In genomic region chr4:118917582-118917981, GRCh38 we compare ENCODE assay signal across 15 cellular contexts. TPM values are rescaled to one million over a fixed set of nuclear protein-coding genes. Genes with fewer than 3 reads are reported as not detected.
DNase-seq lines count a peak whose midpoint lies in the region; ATAC-seq, FAIRE-seq and TF ChIP-seq lines count a peak whose summit lies in the region.
"Had no signal": no experiment of that assay in that cellular context is flagged by ENCODE, and none has a peak within 500 bp of the region (broad histone marks: within the 10 kb centered on the region; RNA-seq: fewer than 3 reads in every experiment).

No MANE protein-coding gene starts in this region.

- no peaks in the 10 kb centered on the region for H3K27me3 ChIP-seq in astrocyte (ENCODE audit: insufficient read depth, low read length)
- H3K27me3 ChIP-seq in keratinocyte (ENCODE audit: control insufficient read depth, extremely low read depth, insufficient read depth, low read length) = no peaks in the 10 kb centered on the region
- H3K27me3 ChIP-seq in thoracic aorta (replicated peaks; ENCODE audit: insufficient read depth) = no peaks in the 10 kb centered on the region
- no peaks in the 10 kb centered on the region for H3K27me3 ChIP-seq in neuronal stem cell (ENCODE audit: control insufficient read depth in 3 of 3, insufficient read depth in 3 of 3, low read depth in 1 of 3, low read length in 3 of 3)
- H3K27me3 ChIP-seq: BLaER1 treated with 17β-estradiol and CSF1 and Interleukin-3, amounts not matched to agents 10 nM and 100 nM; SJCRH30 had no signal

- H3K36me3 Mint-ChIP-seq in astrocyte (ENCODE audit: low read depth, unreplicated experiment) = no peaks in the 10 kb centered on the region
- H3K36me3 Mint-ChIP-seq: naive thymus-derived CD4-positive, alpha-beta T cell had no signal

- no peaks in the 10 kb centered on the region for H3K36me3 ChIP-seq in astrocyte (ENCODE audit: insufficient read depth, low read length)
- H3K36me3 ChIP-seq in keratinocyte (ENCODE audit: control insufficient read depth in 2 of 2, extremely low read depth in 1 of 2, insufficient read depth in 2 of 2, low read length in 2 of 2) = no peaks in the 10 kb centered on the region
- H3K36me3 ChIP-seq in thoracic aorta = no peaks in the 10 kb centered on the region
- no peaks in the 10 kb centered on the region for H3K36me3 ChIP-seq in neuronal stem cell (replicated peaks in 1 of 2; ENCODE audit: control insufficient read depth in 2 of 2, insufficient read depth in 2 of 2, low read length in 2 of 2)
- H3K36me3 ChIP-seq: BLaER1 treated with 17β-estradiol and CSF1 and Interleukin-3, amounts not matched to agents 10 nM and 100 nM; SJCRH30 had no signal

- H3K27ac ChIP-seq in astrocyte (ENCODE audit: low read depth, low read length) = peak overlapping the region; percentile 59
- H3K27ac ChIP-seq in keratinocyte (ENCODE audit: control insufficient read depth, insufficient read depth, low read length) = no peak overlapping the region
- H3K27ac ChIP-seq in thoracic aorta = peak overlapping the region; percentile 93 to 94
- no peak overlapping the region for H3K27ac ChIP-seq in neuronal stem cell (replicated peaks; ENCODE audit: low read length)
- H3K27ac ChIP-seq: BLaER1 treated with 17β-estradiol and CSF1 and Interleukin-3, amounts not matched to agents 10 nM and 100 nM; SJCRH30 had no signal

- H3K9ac ChIP-seq in astrocyte (ENCODE audit: low read length) (no peak overlapping the region), keratinocyte (ENCODE audit: control insufficient read depth, extremely low read depth, insufficient read depth, low read length) (no peak overlapping the region), neuronal stem cell (ENCODE audit: low read depth, low read length, poor library complexity) (no peak overlapping the region)
- H3K9ac ChIP-seq: BLaER1 treated with 17β-estradiol and CSF1 and Interleukin-3, amounts not matched to agents 10 nM and 100 nM had no signal

- H3K18ac ChIP-seq in neuronal stem cell (ENCODE audit: low read length) = no peak overlapping the region

- peak; percentile 36 for DNase-seq in HCEC 1CT
- no peak for DNase-seq in astrocyte (ENCODE audit: low read depth)
- DNase-seq in keratinocyte (ENCODE audit: low read depth, low spot score) = no peak
- no peak for DNase-seq in thoracic aorta (ENCODE audit: low spot score)
- DNase-seq in H4 (ENCODE audit: low spot score) = no peak
- DNase-seq in neuronal stem cell (ENCODE audit: low spot score) = no peak
- DNase-seq: activated CD4-positive, alpha-beta T cell treated with anti-CD3 and anti-CD28 coated beads for 4 hours; activated naive CD4-positive, alpha-beta T cell; naive thymus-derived CD4-positive, alpha-beta T cell; NCI-H2029 treated with DMSO at 0.1 percent for 48 hours; NCI-H510A; SJCRH30; substantia nigra had no signal

- H2AFZ ChIP-seq in astrocyte (ENCODE audit: low read depth, low read length) = no peak overlapping the region
- H2AFZ ChIP-seq in keratinocyte (ENCODE audit: control insufficient read depth, low read length) = no peak overlapping the region
- no peak overlapping the region for H2AFZ ChIP-seq in neuronal stem cell (ENCODE audit: low read length)

- H4K20me1 ChIP-seq in astrocyte (ENCODE audit: insufficient read depth, low read length) = no peaks in the 10 kb centered on the region
- H4K20me1 ChIP-seq in keratinocyte (ENCODE audit: control insufficient read depth, extremely low read depth, insufficient read depth, low read length) = no peaks in the 10 kb centered on the region
- H4K20me1 ChIP-seq: BLaER1 treated with 17β-estradiol and CSF1 and Interleukin-3, amounts not matched to agents 10 nM and 100 nM had no signal

- H4K91ac ChIP-seq in neuronal stem cell (ENCODE audit: low read depth, low read length, poor library complexity) = no peak overlapping the region

- no CpG with 5 or more reads among the region's 2 CpGs for WGBS in neuronal stem cell (ENCODE audit: extremely low coverage in 2 of 2, insufficient read length in 2 of 2, insufficient replicate concordance in 1 of 2), 2 donors

- no peak overlapping the region for H3K4ac ChIP-seq in neuronal stem cell (ENCODE audit: low read length)

- H3K4me2 ChIP-seq in astrocyte (ENCODE audit: low read length) (peak overlapping the region; percentile 71), keratinocyte (ENCODE audit: control insufficient read depth, extremely low read depth, insufficient read depth, low read depth, low read length) (peak overlapping the region; percentile 15), neuronal stem cell (ENCODE audit: insufficient read depth, low read length, poor library complexity, severe bottlenecking) (no peak overlapping the region)
- H3K4me2 ChIP-seq: BLaER1 treated with 17β-estradiol and CSF1 and Interleukin-3, amounts not matched to agents 10 nM and 100 nM had no signal

- FAIRE-seq in astrocyte (lab: Jason Lieb, UNC) = no peak
- FAIRE-seq in keratinocyte (lab: Jason Lieb, UNC) = no peak

- no peak overlapping the region for H2BK120ac ChIP-seq in neuronal stem cell (ENCODE audit: low read depth, low read length)

- dilution Hi-C loops in keratinocyte (cut with MboI; ENCODE audit: extremely low pct_ligation_motif_present, low sequenced_read_pairs) = no loop called here

- TF ChIP-seq CTCF in astrocyte (IDR thresholded peaks at IDR 0.05; ENCODE audit: insufficient read depth, low read depth, low read length) = no peak
- TF ChIP-seq CTCF in keratinocyte (optimal IDR thresholded peaks at IDR 0.05 in 1 of 3, IDR thresholded peaks at IDR 0.05 in 1 of 3, conservative IDR thresholded peaks at IDR 0.05 in 1 of 3; ENCODE audit: extremely low read depth in 1 of 3, insufficient read depth in 2 of 3, low read length in 3 of 3) = no peak
- no peak for TF ChIP-seq CTCF in thoracic aorta (IDR thresholded peaks at IDR 0.05)

- H3K79me2 ChIP-seq in astrocyte (ENCODE audit: insufficient read depth, low read length) (no peaks in the 10 kb centered on the region), keratinocyte (ENCODE audit: control insufficient read depth, insufficient read depth, low read length) (no peaks in the 10 kb centered on the region)

- H2BK12ac ChIP-seq in neuronal stem cell (ENCODE audit: low read length) = no peak overlapping the region

- ATAC-seq in thoracic aorta (ENCODE audit: insufficient number of reproducible peaks, low FRiP score, low read depth) (no peak), HG03469 (IDR thresholded peaks at IDR 0.05; ENCODE audit: unreplicated experiment) (no peak)
- ATAC-seq: naive thymus-derived CD4-positive, alpha-beta T cell had no signal

- no peak overlapping the region for H3K23ac ChIP-seq in neuronal stem cell (ENCODE audit: low read depth, low read length, poor library complexity)

- peak overlapping the region; percentile 41 for H3K27ac Mint-ChIP-seq in astrocyte (ENCODE audit: unreplicated experiment)
- H3K27ac Mint-ChIP-seq: naive thymus-derived CD4-positive, alpha-beta T cell had no signal

- H2BK15ac ChIP-seq in neuronal stem cell (ENCODE audit: low read length) = no peak overlapping the region

- H3K9me1 ChIP-seq in keratinocyte (ENCODE audit: control insufficient read depth, extremely low read depth, insufficient read depth, low read length) = no peaks in the 10 kb centered on the region

- peaks cover 20% of the 10 kb centered on the region for H3K4me1 Mint-ChIP-seq in astrocyte (ENCODE audit: low read depth, unreplicated experiment)
- H3K4me1 Mint-ChIP-seq: naive thymus-derived CD4-positive, alpha-beta T cell had no signal

- no peak overlapping the region for H2AK5ac ChIP-seq in neuronal stem cell (ENCODE audit: low read depth, low read length)

- no peak overlapping the region for H3K14ac ChIP-seq in neuronal stem cell (ENCODE audit: low read length)

- no peak overlapping the region for H2BK5ac ChIP-seq in neuronal stem cell (ENCODE audit: low read length)

- no peak overlapping the region for H4K8ac ChIP-seq in neuronal stem cell (ENCODE audit: low read depth, low read length)

- no peaks in the 10 kb centered on the region for H3K9me3 ChIP-seq in astrocyte (ENCODE audit: insufficient read depth, low read depth, low read length)
- H3K9me3 ChIP-seq in keratinocyte (ENCODE audit: control insufficient read depth, low read depth, low read length) = no peaks in the 10 kb centered on the region
- no peaks in the 10 kb centered on the region for H3K9me3 ChIP-seq in thoracic aorta
- H3K9me3 ChIP-seq in neuronal stem cell (replicated peaks in 1 of 2; ENCODE audit: control insufficient read depth in 2 of 2, insufficient read depth in 1 of 2, low read depth in 1 of 2, low read length in 2 of 2) = no peaks in the 10 kb centered on the region
- H3K9me3 ChIP-seq: BLaER1 treated with 17β-estradiol and CSF1 and Interleukin-3, amounts not matched to agents 10 nM and 100 nM; SJCRH30 had no signal

- H3K9me3 Mint-ChIP-seq in astrocyte (ENCODE audit: unreplicated experiment) = no peaks in the 10 kb centered on the region

- H3K79me1 ChIP-seq in neuronal stem cell (ENCODE audit: low read depth, low read length) = no peaks in the 10 kb centered on the region

- H3K4me1 ChIP-seq in astrocyte (ENCODE audit: insufficient read depth, low read length) (peaks cover 24% of the 10 kb centered on the region), keratinocyte (ENCODE audit: control insufficient read depth, extremely low read depth, insufficient read depth, low read length) (peaks cover 21% of the 10 kb centered on the region), thoracic aorta (ENCODE audit: control insufficient read depth in 1 of 2, low read depth in 2 of 2) (peaks cover 47 to 92% of the 10 kb centered on the region in 2 donors), neuronal stem cell (ENCODE audit: control insufficient read depth in 2 of 2, insufficient read depth in 1 of 2, low read depth in 1 of 2, low read length in 2 of 2) (no peaks in the 10 kb centered on the region)

- no peak overlapping the region for H3K4me3 Mint-ChIP-seq in astrocyte (ENCODE audit: unreplicated experiment)
- H3K4me3 Mint-ChIP-seq: naive thymus-derived CD4-positive, alpha-beta T cell had no signal

- H3K4me3 ChIP-seq in astrocyte (ENCODE audit: insufficient read depth, low read depth, low read length) = no peak overlapping the region
- no peak overlapping the region for H3K4me3 ChIP-seq in keratinocyte (ENCODE audit: control insufficient read depth in 2 of 3, extremely low read depth in 1 of 3, insufficient read depth in 2 of 3, low read depth in 1 of 3, low read length in 3 of 3)
- peak overlapping the region; percentile 15 for H3K4me3 ChIP-seq in thoracic aorta
- no peak overlapping the region for H3K4me3 ChIP-seq in neuronal stem cell (ENCODE audit: low read length in 2 of 2)
- H3K4me3 ChIP-seq: BLaER1 treated with 17β-estradiol and CSF1 and Interleukin-3, amounts not matched to agents 10 nM and 100 nM; SJCRH30 had no signal

- no peaks in the 10 kb centered on the region for H3K27me3 Mint-ChIP-seq in astrocyte (ENCODE audit: low read depth, unreplicated experiment)

RNA-seq across cellular contexts. Expression of gene SYNPO2, which starts 28.9 kb away (rescaled TPM):
- 4.2 and 4.7 TPM in 2 replicates for total RNA-seq in astrocyte
- polyA plus RNA-seq in keratinocyte = 0.19 to 0.77 TPM (median 0.34 TPM) in 3 replicates
- 1.9 TPM for polyA plus RNA-seq in keratinocyte (2011; ENCODE audit: low read depth)
- 0.34 and 0.39 TPM in 2 replicates for polyA plus RNA-seq in keratinocyte (2011; cell fraction: cytosol; rRNA removed)
- polyA plus RNA-seq in keratinocyte (2011; cell fraction: nucleus; rRNA removed) = 0.85 and 1.1 TPM in 2 replicates
- 0.21 and 1.2 TPM in 2 replicates for polyA plus RNA-seq in keratinocyte (2012; ENCODE audit: low replicate concordance)
- polyA minus RNA-seq in keratinocyte = 0.30 to 2.9 TPM (median 0.70 TPM) in 3 replicates
- polyA minus RNA-seq in keratinocyte (2011; cell fraction: cytosol; rRNA and poly(A)+ RNA removed) = 0.38 TPM
- polyA minus RNA-seq in keratinocyte (2011; cell fraction: nucleus; rRNA and poly(A)+ RNA removed) = 0.63 and 2.4 TPM in 2 replicates
- 100 to 1,000 TPM; 264 to 313 TPM for total RNA-seq in thoracic aorta
- 0.45 and 0.95 TPM in 2 replicates for total RNA-seq in H4 (2014; rRNA removed; shearing (Covaris generic))
- polyA plus RNA-seq in neuronal stem cell (2013, experiment 1 of 2) = 0.04 TPM
- polyA plus RNA-seq in neuronal stem cell (2013, experiment 2 of 2) = 0.03 TPM

Comparison
In these comparisons a context has a peak if more than half of its experiments do, and no peak if none do; other contexts are left out.
1. H3K27ac ChIP-seq: peak in astrocyte (single experiment) and thoracic aorta (2 of 2); none in keratinocyte (single experiment) and neuronal stem cell (single experiment).
2. RNA of gene SYNPO2, which starts 28.9 kb away (total RNA-seq): 264 to 313 TPM in thoracic aorta; 4.2 to 4.7 TPM in astrocyte and 0.45 to 0.95 TPM in H4; every median in the first group is over 10 times any median in the second.